8 cellular contexts compared by ENCODE assay signal in genomic region chr1:32221581-32221979, GRCh38. TPM values are rescaled to one million over a fixed set of nuclear protein-coding genes. Genes with fewer than 3 reads are reported as not detected.
A peak's percentile ranks its signal among the peaks of the same experiment; 100 is the strongest.
DNase-seq lines count a peak whose midpoint lies in the region; TF ChIP-seq lines count a peak whose summit lies in the region.

No MANE protein-coding gene starts in this region.

- H3K9me3 ChIP-seq in CD4-positive, alpha-beta memory T cell (ENCODE audit: control insufficient read depth in 1 of 2, low read length in 2 of 2) = no peaks in the 10 kb centered on the region
- H3K9me3 ChIP-seq in OCI-LY3 (ENCODE audit: insufficient read depth, low read length) = no peaks in the 10 kb centered on the region
- no peaks in the 10 kb centered on the region for H3K9me3 ChIP-seq in endocrine pancreas (ENCODE audit: control insufficient read depth, low read length)
- no peaks in the 10 kb centered on the region for H3K9me3 ChIP-seq in neuronal stem cell (replicated peaks in 1 of 2; ENCODE audit: control insufficient read depth in 2 of 2, insufficient read depth in 1 of 2, low read depth in 1 of 2, low read length in 2 of 2)

- no peak overlapping the region for H2BK12ac ChIP-seq in neuronal stem cell (ENCODE audit: low read length)

- peak overlapping the region; percentile 99 for H3K27ac ChIP-seq in CD4-positive, alpha-beta memory T cell (ENCODE audit: low read depth, low read length)
- H3K27ac ChIP-seq in OCI-LY3 (ENCODE audit: low read length) (no peak overlapping the region), neuronal stem cell (replicated peaks; ENCODE audit: low read length) (no peak overlapping the region)

- no peak overlapping the region for H3K14ac ChIP-seq in neuronal stem cell (ENCODE audit: low read length)

- no peak overlapping the region for H2BK5ac ChIP-seq in neuronal stem cell (ENCODE audit: low read length)

- H2AK5ac ChIP-seq in neuronal stem cell (ENCODE audit: low read depth, low read length) = no peak overlapping the region

- H3K18ac ChIP-seq in neuronal stem cell (ENCODE audit: low read length) = peak overlapping the region; percentile 69

- H3K4me1 Mint-ChIP-seq in CD4-positive, alpha-beta memory T cell = peaks cover 23 to 62% (median 38%) of the 10 kb centered on the region in 4 donors

- POLR2A ChIA-PET in CD4-positive, alpha-beta memory T cell (lab: Charles Lee; ENCODE audit: partially characterized antibody) = interaction anchor here (1.0 to 4.1 kb wide), 7 partner anchors 19 to 119 kb away, joined by 3 to 24 read pairs (median 4); partner anchors contain the start of genes HDAC1 and MARCKSL1

- no CpG with 5 or more reads among the region's 13 CpGs for WGBS in neuronal stem cell (ENCODE audit: extremely low coverage in 2 of 2, insufficient read length in 2 of 2, insufficient replicate concordance in 1 of 2), 2 donors

- no peak overlapping the region for H4K8ac ChIP-seq in neuronal stem cell (ENCODE audit: low read depth, low read length)

- peak overlapping the region; percentile 25 for H3K23ac ChIP-seq in neuronal stem cell (ENCODE audit: low read depth, low read length, poor library complexity)

- H3K79me2 ChIP-seq in OCI-LY3 (ENCODE audit: low read length) = peaks cover 21% of the 10 kb centered on the region

- peaks cover 0 to 3% (median 0%) of the 10 kb centered on the region in 8 donors for H3K9me3 Mint-ChIP-seq in CD4-positive, alpha-beta memory T cell

- no peaks in the 10 kb centered on the region for H3K27me3 ChIP-seq in CD4-positive, alpha-beta memory T cell (ENCODE audit: insufficient read depth, low read length)
- H3K27me3 ChIP-seq in OCI-LY3 (ENCODE audit: low read depth, low read length) = no peaks in the 10 kb centered on the region
- H3K27me3 ChIP-seq in endocrine pancreas (ENCODE audit: control insufficient read depth, insufficient read depth, low read length) = no peaks in the 10 kb centered on the region
- H3K27me3 ChIP-seq in neuronal stem cell (ENCODE audit: control insufficient read depth in 3 of 3, insufficient read depth in 3 of 3, low read depth in 1 of 3, low read length in 3 of 3) = no peaks in the 10 kb centered on the region

- peaks cover 31% of the 10 kb centered on the region for H3K4me1 ChIP-seq in CD4-positive, alpha-beta memory T cell (ENCODE audit: insufficient read depth, low read length)
- peaks cover 11% of the 10 kb centered on the region for H3K4me1 ChIP-seq in OCI-LY3 (ENCODE audit: low read length)
- no peaks in the 10 kb centered on the region for H3K4me1 ChIP-seq in endocrine pancreas (ENCODE audit: control insufficient read depth, insufficient read depth, low read length)
- peaks cover 10 to 15% of the 10 kb centered on the region in 2 donors for H3K4me1 ChIP-seq in neuronal stem cell (ENCODE audit: control insufficient read depth in 2 of 2, insufficient read depth in 1 of 2, low read depth in 1 of 2, low read length in 2 of 2)

- TF ChIP-seq CTCF in OCI-LY3 (IDR thresholded peaks at IDR 0.05; ENCODE audit: low read depth, low read length) = no peak

- H3K36me3 Mint-ChIP-seq in CD4-positive, alpha-beta memory T cell = peaks cover 12 to 46% of the 10 kb centered on the region in 2 donors

- H2BK15ac ChIP-seq in neuronal stem cell (ENCODE audit: low read length) = no peak overlapping the region

- H3K4me3 ChIP-seq in CD4-positive, alpha-beta memory T cell (ENCODE audit: low read length in 2 of 2) = peak overlapping the region; percentile 96 to 97
- H3K4me3 ChIP-seq in OCI-LY3 (ENCODE audit: low read length) (peak overlapping the region; percentile 87), endocrine pancreas (ENCODE audit: control insufficient read depth, insufficient read depth, low read length) (peak overlapping the region; percentile 80), neuronal stem cell (ENCODE audit: low read length in 2 of 2) (peak overlapping the region; percentile 84 to 97)

- intact Hi-C loops in CD4-positive, alpha-beta memory T cell (cut with micrococcal nuclease) = no loop called here

- H3K79me1 ChIP-seq in neuronal stem cell (ENCODE audit: low read depth, low read length) = peaks cover 2% of the 10 kb centered on the region

- CTCF ChIA-PET in CD4-positive, alpha-beta memory T cell (lab: Charles Lee; ENCODE audit: partially characterized antibody) = no interaction called here

- H3K4me3 Mint-ChIP-seq in CD4-positive, alpha-beta memory T cell = peak overlapping the region; percentile 95 to 99 (median 97)

- H4K20me1 ChIP-seq in OCI-LY3 (ENCODE audit: insufficient read depth, low read length) = no peaks in the 10 kb centered on the region

- H3K4me2 ChIP-seq in OCI-LY3 (ENCODE audit: low read length) (peak overlapping the region; percentile 91), neuronal stem cell (ENCODE audit: insufficient read depth, low read length, poor library complexity, severe bottlenecking) (peak overlapping the region; percentile 66)

- H3K36me3 ChIP-seq in CD4-positive, alpha-beta memory T cell (ENCODE audit: insufficient read depth, low read length) = peaks cover 18% of the 10 kb centered on the region
- H3K36me3 ChIP-seq in OCI-LY3 (replicated peaks; ENCODE audit: low read depth, low read length) = no peaks in the 10 kb centered on the region
- peaks cover 4% of the 10 kb centered on the region for H3K36me3 ChIP-seq in endocrine pancreas (ENCODE audit: control insufficient read depth, insufficient read depth, low read length)
- H3K36me3 ChIP-seq in neuronal stem cell (replicated peaks in 1 of 2; ENCODE audit: control insufficient read depth in 2 of 2, insufficient read depth in 2 of 2, low read length in 2 of 2) = peaks cover 23 to 51% of the 10 kb centered on the region in 2 donors

- no peak for DNase-seq in CD4-positive, alpha-beta memory T cell
- DNase-seq in neuronal stem cell (ENCODE audit: low spot score) (no peak), dermis blood vessel endothelial cell (no peak), D341Med (ENCODE audit: low spot score) (no peak), kidney tubule cell (ENCODE audit: low spot score) (no peak), NCI-H1436 treated with DMSO at 0.1 percent for 48 hours (lab: John Stamatoyannopoulos, UW) (no peak)

- H3K27me3 Mint-ChIP-seq in CD4-positive, alpha-beta memory T cell = no peaks in the 10 kb centered on the region

- peak overlapping the region; percentile 88 for H3K9ac ChIP-seq in OCI-LY3 (ENCODE audit: low read length)
- H3K9ac ChIP-seq in endocrine pancreas (ENCODE audit: control insufficient read depth, insufficient read depth, low read length) = peak overlapping the region; percentile 73
- H3K9ac ChIP-seq in neuronal stem cell (ENCODE audit: low read depth, low read length, poor library complexity) = peak overlapping the region; percentile 78

- H2AFZ ChIP-seq in OCI-LY3 (ENCODE audit: low read depth, low read length) = peak overlapping the region; percentile 83
- peak overlapping the region; percentile 98 for H2AFZ ChIP-seq in neuronal stem cell (ENCODE audit: low read length)

- H2BK120ac ChIP-seq in neuronal stem cell (ENCODE audit: low read depth, low read length) = no peak overlapping the region

- H3K27ac Mint-ChIP-seq in CD4-positive, alpha-beta memory T cell = peak overlapping the region; percentile 99 to 100 (median 99)

- H3K4ac ChIP-seq in neuronal stem cell (ENCODE audit: low read length) = no peak overlapping the region

- H4K91ac ChIP-seq in neuronal stem cell (ENCODE audit: low read depth, low read length, poor library complexity) = no peak overlapping the region

RNA-seq across cellular contexts. Expression of gene TMEM234, which starts 0.6 kb away (rescaled TPM):
- total RNA-seq in CD4-positive, alpha-beta memory T cell = 10 to 100 TPM; 27.1 to 30.7 TPM
- 1 to 10 TPM; 5.1 to 6.1 TPM for polyA plus RNA-seq in CD4-positive, alpha-beta memory T cell
- polyA plus RNA-seq in neuronal stem cell (2013, experiment 1 of 2) = 7.0 TPM
- 7.0 TPM for polyA plus RNA-seq in neuronal stem cell (2013, experiment 2 of 2)
- total RNA-seq in dermis blood vessel endothelial cell = 9.2 and 12.3 TPM in 2 replicates

RNA-seq across cellular contexts. Expression of gene EIF3I, which starts 0.6 kb away (rescaled TPM):
- 10 to 100 TPM; 78.3 to 85.3 TPM for total RNA-seq in CD4-positive, alpha-beta memory T cell
- 100 to 1,000 TPM; 165 to 248 TPM for polyA plus RNA-seq in CD4-positive, alpha-beta memory T cell
- 141 TPM for polyA plus RNA-seq in neuronal stem cell (2013, experiment 1 of 2)
- 146 TPM for polyA plus RNA-seq in neuronal stem cell (2013, experiment 2 of 2)
- total RNA-seq in dermis blood vessel endothelial cell = 339 and 353 TPM in 2 replicates

RNA-seq across cellular contexts. Expression of gene DCDC2B, which starts 12.7 kb away (rescaled TPM):
- total RNA-seq in CD4-positive, alpha-beta memory T cell = not detected
- polyA plus RNA-seq in CD4-positive, alpha-beta memory T cell = not detected
- 0.03 TPM for polyA plus RNA-seq in neuronal stem cell (2013, experiment 1 of 2)
- polyA plus RNA-seq in neuronal stem cell (2013, experiment 2 of 2) = not detected
- not detected in 2 replicates for total RNA-seq in dermis blood vessel endothelial cell

RNA-seq across cellular contexts. Expression of gene IQCC, which starts 16.1 kb away (rescaled TPM):
- total RNA-seq in CD4-positive, alpha-beta memory T cell = 1 to 10 TPM; 2.7 TPM
- polyA plus RNA-seq in CD4-positive, alpha-beta memory T cell = 1 to 10 TPM in 1 of 2 donors, not detected in 1; 2.3 TPM
- 4.2 TPM for polyA plus RNA-seq in neuronal stem cell (2013, experiment 1 of 2)
- polyA plus RNA-seq in neuronal stem cell (2013, experiment 2 of 2) = 3.8 TPM
- total RNA-seq in dermis blood vessel endothelial cell = 1.0 and 1.2 TPM in 2 replicates

RNA-seq across cellular contexts. Expression of gene CCDC28B, which starts 21.2 kb away (rescaled TPM):
- 1 to 10 TPM; 4.2 to 5.1 TPM for total RNA-seq in CD4-positive, alpha-beta memory T cell
- polyA plus RNA-seq in CD4-positive, alpha-beta memory T cell = 1 to 10 TPM; 8.5 to 8.6 TPM
- 23.0 TPM for polyA plus RNA-seq in neuronal stem cell (2013, experiment 1 of 2)
- 22.7 TPM for polyA plus RNA-seq in neuronal stem cell (2013, experiment 2 of 2)
- 10.8 and 16.8 TPM in 2 replicates for total RNA-seq in dermis blood vessel endothelial cell
